ENCODE assay signal across 26 cellular contexts in the genomic region with DNA sequence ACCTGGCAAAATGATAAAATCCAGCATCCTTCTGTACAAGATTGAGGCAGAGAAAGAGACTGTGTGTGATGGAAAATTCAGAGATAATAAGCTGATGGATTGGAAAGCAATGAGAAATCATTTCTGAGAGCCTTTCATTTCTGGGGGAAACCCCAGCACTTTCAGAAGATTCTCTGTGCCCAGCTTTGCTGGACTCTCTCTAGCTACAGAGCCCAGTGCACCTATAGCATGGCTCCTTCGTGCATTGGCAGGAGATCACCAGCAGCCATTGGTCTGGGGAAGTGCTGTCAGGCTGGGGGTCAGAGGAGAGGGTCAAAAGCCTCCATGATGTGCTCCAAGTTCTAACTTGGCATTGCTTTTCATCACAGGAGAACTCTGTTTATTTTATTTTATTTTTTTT.
"Had no signal": no experiment of that assay in that cellular context is flagged by ENCODE, and none has a peak within 500 bp of the region (broad histone marks: within the 10 kb centered on the region; RNA-seq: fewer than 3 reads in every experiment).

No MANE protein-coding gene starts in this region.

- DNase-seq: activated B cell treated with CpG ODN at 0.5 μM for 24 hours; activated CD4-positive, alpha-beta T cell treated with anti-CD3 and anti-CD28 coated beads for 1 hour; activated CD4-positive, alpha-beta T cell treated with anti-CD3 and anti-CD28 coated beads, Interleukin-2, amount 10 ng/mL, durations not matched to agents 24 days and 14 days; activated CD4-positive, alpha-beta T cell treated with anti-CD3 and anti-CD28 coated beads, Interleukin-2, amount 50 U/mL, for 48 hours; activated CD8-positive, alpha-beta memory T cell treated with anti-CD3 and anti-CD28 coated beads for 24 hours; activated naive CD4-positive, alpha-beta T cell treated with anti-CD3 and anti-CD28 coated beads, Interleukin-2, amount 50 U/mL, for 16 hours; activated naive CD8-positive, alpha-beta T cell treated with anti-CD3 and anti-CD28 coated beads, Interleukin-2, amount 10 ng/mL, durations not matched to agents 7 days and 5 days; activated T-cell treated with anti-CD3 and anti-CD28 coated beads, Interleukin-2, amount 50 U/mL, for 4 hours; aorta; central memory CD4-positive, alpha-beta T cell; Karpas-422; NCI-H1105 treated with DMSO at 0.1 percent for 48 hours; NCI-H1436 treated with DMSO at 0.1 percent for 48 hours; NCI-H187; NCI-H2081; NCI-H446; NCI-H524; PC-3; SHP77 treated with DMSO at 0.1 percent for 48 hours; T-cell; T-helper 2 cell; T1000 had no signal

- H3K9me3 Mint-ChIP-seq: activated B cell treated with CpG ODN at 0.5 μM for 24 hours; activated CD4-positive, alpha-beta T cell treated with anti-CD3 and anti-CD28 coated beads, Interleukin-2, amount 10 ng/mL, durations not matched to agents 24 days and 14 days; activated naive CD8-positive, alpha-beta T cell treated with anti-CD3 and anti-CD28 coated beads, Interleukin-2, amount 10 ng/mL, durations not matched to agents 7 days and 5 days; activated T-cell treated with anti-CD3 and anti-CD28 coated beads, Interleukin-2, amount 50 U/mL, for 4 hours; activated T-helper 17 cell treated with anti-CD3 and anti-CD28 coated beads, Interleukin-2, amount 50 U/mL, for 72 hours; T-cell had no signal

- FAIRE-seq: bronchial epithelial cell, RCC 7860, TTC549 had no signal

- H3K27ac Mint-ChIP-seq: activated B cell treated with CpG ODN at 0.5 μM for 24 hours; activated CD4-positive, alpha-beta T cell treated with anti-CD3 and anti-CD28 coated beads, Interleukin-2, amount 10 ng/mL, durations not matched to agents 24 days and 14 days; activated naive CD8-positive, alpha-beta T cell treated with anti-CD3 and anti-CD28 coated beads, Interleukin-2, amount 10 ng/mL, durations not matched to agents 7 days and 5 days; activated T-helper 17 cell treated with anti-CD3 and anti-CD28 coated beads, Interleukin-2, amount 50 U/mL, for 72 hours; T-cell had no signal

- H3K4me3 Mint-ChIP-seq: activated B cell treated with CpG ODN at 0.5 μM for 24 hours; activated CD4-positive, alpha-beta T cell treated with anti-CD3 and anti-CD28 coated beads, Interleukin-2, amount 10 ng/mL, durations not matched to agents 24 days and 14 days; activated naive CD8-positive, alpha-beta T cell treated with anti-CD3 and anti-CD28 coated beads, Interleukin-2, amount 10 ng/mL, durations not matched to agents 7 days and 5 days; activated T-cell treated with anti-CD3 and anti-CD28 coated beads, Interleukin-2, amount 50 U/mL, for 4 hours; activated T-helper 17 cell treated with anti-CD3 and anti-CD28 coated beads, Interleukin-2, amount 50 U/mL, for 72 hours; T-cell had no signal

- H3K27me3 Mint-ChIP-seq: activated CD4-positive, alpha-beta T cell treated with anti-CD3 and anti-CD28 coated beads, Interleukin-2, amount 10 ng/mL, durations not matched to agents 24 days and 14 days had no signal

- ATAC-seq: activated T-cell treated with anti-CD3 and anti-CD28 coated beads, Interleukin-2, amount 50 U/mL, for 4 hours; activated T-helper 17 cell treated with anti-CD3 and anti-CD28 coated beads, Interleukin-2, amount 50 U/mL, for 72 hours; PC-3; T-cell had no signal

- H3K4me1 Mint-ChIP-seq: activated B cell treated with CpG ODN at 0.5 μM for 24 hours; activated CD4-positive, alpha-beta T cell treated with anti-CD3 and anti-CD28 coated beads, Interleukin-2, amount 10 ng/mL, durations not matched to agents 24 days and 14 days; activated naive CD8-positive, alpha-beta T cell treated with anti-CD3 and anti-CD28 coated beads, Interleukin-2, amount 10 ng/mL, durations not matched to agents 7 days and 5 days; activated T-helper 17 cell treated with anti-CD3 and anti-CD28 coated beads, Interleukin-2, amount 50 U/mL, for 72 hours; T-cell had no signal

- H3K36me3 Mint-ChIP-seq: activated naive CD8-positive, alpha-beta T cell treated with anti-CD3 and anti-CD28 coated beads, Interleukin-2, amount 10 ng/mL, durations not matched to agents 7 days and 5 days; T-cell had no signal
